20 cellular contexts compared by ENCODE assay signal in the genomic region with DNA sequence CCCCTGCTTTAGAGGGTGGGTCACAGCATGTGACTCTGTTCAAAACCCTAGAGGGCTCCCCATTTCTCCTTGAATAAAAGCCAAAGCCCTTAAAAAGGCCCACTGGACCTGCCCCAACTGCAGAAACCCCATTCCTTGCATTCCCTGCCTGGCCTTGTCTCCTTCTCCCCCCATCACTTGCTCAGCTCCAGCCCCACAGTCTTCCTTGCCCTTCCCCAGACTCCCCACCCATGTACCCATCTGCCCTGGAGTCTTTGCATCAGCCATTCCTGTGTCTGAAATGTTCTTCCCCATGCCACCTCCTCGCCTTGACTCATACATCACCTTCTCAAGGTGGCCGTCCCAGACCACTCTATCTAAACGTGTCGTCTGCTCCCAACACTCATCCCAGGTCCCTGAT.
"Had no signal": no experiment of that assay in that cellular context is flagged by ENCODE, and none has a peak within 500 bp of the region (broad histone marks: within the 10 kb centered on the region; RNA-seq: fewer than 3 reads in every experiment).

No MANE protein-coding gene starts in this region.

- H3K4me1 Mint-ChIP-seq: endodermal cell; naive thymus-derived CD8-positive, alpha-beta T cell; stimulated activated memory B cell treated with anti-CD40 and anti-IgM and Interleukin-4, amounts not matched to agents 10 μg/mL and 1 μg/mL and 100 μg/mL, for 72 hours had no signal

- H3K4me3 ChIP-seq: colonic mucosa, hepatocyte, mucosa of descending colon, ovary, right atrium auricular region, testis, tibial nerve had no signal

- DNase-seq: caudate nucleus; colonic mucosa; effector CD4-positive, alpha-beta T cell; endodermal cell; foreskin melanocyte; head of caudate nucleus; mammary epithelial cell; stimulated activated CD4-positive, alpha-beta T cell treated with anti-CD3 and anti-CD28 coated beads, Interleukin-15, amount 100 ng/mL, for 24 hours; stimulated activated CD4-positive, alpha-beta T cell treated with anti-CD3 and anti-CD28 coated beads, Interleukin-1b, Interleukin-23, amount 100 ng/mL, for 48 hours; stimulated activated CD4-positive, alpha-beta T cell treated with anti-CD3 and anti-CD28 coated beads, Interleukin-4, amount 100 ng/mL, for 24 hours; testis had no signal

- H3K4me1 ChIP-seq: colonic mucosa, right atrium auricular region, testis, tibial nerve had no signal

- H3K36me3 Mint-ChIP-seq: stimulated activated memory B cell treated with anti-CD40 and anti-IgM and Interleukin-4, amounts not matched to agents 10 μg/mL and 1 μg/mL and 100 μg/mL, for 72 hours had no signal

- H3K4me3 Mint-ChIP-seq: endodermal cell; naive thymus-derived CD8-positive, alpha-beta T cell; stimulated activated memory B cell treated with anti-CD40 and anti-IgM and Interleukin-4, amounts not matched to agents 10 μg/mL and 1 μg/mL and 100 μg/mL, for 72 hours; stimulated activated naive CD8-positive, alpha-beta T cell treated with anti-CD3 and anti-CD28 coated beads, Interleukin-15, Interleukin-2, amounts not matched to agents 100 ng/mL and 50 ng/mL, for 24 hours had no signal

- H3K27me3 ChIP-seq: colonic mucosa, hepatocyte, neutrophil, ovary, right atrium auricular region, testis, tibial nerve had no signal

- H3K36me3 ChIP-seq: colonic mucosa, neutrophil, ovary, right atrium auricular region, tibial nerve had no signal

- H3K27ac ChIP-seq: colonic mucosa, hepatocyte, neutrophil, ovary, right atrium auricular region, testis, tibial nerve had no signal

- H3K9me3 Mint-ChIP-seq: stimulated activated naive CD8-positive, alpha-beta T cell treated with anti-CD3 and anti-CD28 coated beads, Interleukin-15, Interleukin-2, amounts not matched to agents 100 ng/mL and 50 ng/mL, for 24 hours had no signal

- H3K9me3 ChIP-seq: colonic mucosa, mucosa of descending colon, neutrophil, ovary, right atrium auricular region, testis had no signal

- ATAC-seq: naive thymus-derived CD8-positive, alpha-beta T cell; stimulated activated memory B cell treated with anti-CD40 and anti-IgM and Interleukin-4, amounts not matched to agents 10 μg/mL and 1 μg/mL and 100 μg/mL, for 72 hours had no signal

- H3K27ac Mint-ChIP-seq: endodermal cell; naive thymus-derived CD8-positive, alpha-beta T cell; stimulated activated memory B cell treated with anti-CD40 and anti-IgM and Interleukin-4, amounts not matched to agents 10 μg/mL and 1 μg/mL and 100 μg/mL, for 72 hours; stimulated activated naive CD8-positive, alpha-beta T cell treated with anti-CD3 and anti-CD28 coated beads, Interleukin-15, Interleukin-2, amounts not matched to agents 100 ng/mL and 50 ng/mL, for 24 hours had no signal
